In the genomic region with DNA sequence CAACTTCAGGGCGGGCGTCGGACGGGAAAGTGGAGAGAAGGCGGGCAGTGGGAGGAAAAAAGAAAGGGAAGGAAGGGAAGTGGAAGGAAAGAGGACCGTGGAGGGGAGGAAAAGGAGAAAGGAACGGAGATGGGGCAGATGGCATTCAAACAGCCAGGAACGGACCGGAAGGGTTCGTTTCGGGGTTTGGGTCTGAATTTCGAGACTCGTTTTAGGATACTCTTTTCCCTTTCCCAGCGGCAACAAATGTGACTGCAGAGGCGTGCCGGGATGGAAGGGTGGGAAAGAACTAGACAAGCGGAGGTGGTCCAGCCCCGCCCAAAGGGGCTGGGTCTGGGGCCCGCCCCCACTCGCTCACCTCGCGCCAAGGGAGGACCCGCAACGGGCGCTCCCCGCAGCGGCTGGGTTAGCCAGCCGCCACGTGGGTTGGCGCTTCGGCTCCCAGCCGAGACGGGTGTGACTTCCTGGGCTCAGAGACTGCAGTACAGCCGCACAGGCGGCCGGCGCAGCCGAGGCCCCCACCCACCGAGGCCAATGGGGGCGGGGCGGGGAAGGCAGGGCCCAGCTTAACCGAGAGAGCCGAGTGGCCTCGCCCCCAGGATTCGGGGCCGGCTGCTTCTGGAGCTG, we compare ENCODE assay signal across 8 cellular contexts. TPM values are rescaled to one million over a fixed set of nuclear protein-coding genes. Genes with fewer than 3 reads are reported as not detected.
A peak's percentile ranks its signal among the peaks of the same experiment; 100 is the strongest.
DNase-seq lines count a peak whose midpoint lies in the region; ATAC-seq and TF ChIP-seq lines count a peak whose summit lies in the region.

No MANE protein-coding gene starts in this region.

- peaks cover 33% of the 10 kb centered on the region for H3K4me1 Mint-ChIP-seq in activated naive CD8-positive, alpha-beta T cell treated with anti-CD3 and anti-CD28 coated beads, Interleukin-2, amount 50 U/mL, for 24 hours

- H3K36me3 ChIP-seq in cardiac muscle cell: no peaks in the 10 kb centered on the region

- H3K27ac Mint-ChIP-seq in activated naive CD8-positive, alpha-beta T cell treated with anti-CD3 and anti-CD28 coated beads, Interleukin-2, amount 50 U/mL, for 24 hours: peak overlapping the region; percentile 68

- H3K4me3 Mint-ChIP-seq in activated naive CD8-positive, alpha-beta T cell treated with anti-CD3 and anti-CD28 coated beads, Interleukin-2, amount 50 U/mL, for 24 hours: peak overlapping the region; percentile 80

- peak overlapping the region; percentile 82 for H3K27ac ChIP-seq in cardiac muscle cell

- no peaks in the 10 kb centered on the region for H3K9me3 ChIP-seq in cardiac muscle cell (ENCODE audit: low read depth)

- peak; percentile 34 for DNase-seq in COLO829 (ENCODE audit: low spot score)
- DNase-seq in NOMO-1 treated with dmso at 0.1 percent for 144 hours (lab: John Stamatoyannopoulos, UW; ENCODE audit: unreplicated experiment): peak; percentile 52
- DNase-seq in activated naive CD8-positive, alpha-beta T cell treated with anti-CD3 and anti-CD28 coated beads, Interleukin-2, amount 50 U/mL, for 24 hours: peak; percentile 45
- DNase-seq in cardiac muscle cell (ENCODE audit: low read depth in 1 of 2, low spot score in 1 of 2): peak; percentile 94 to 98
- peak in 48 of 56 donors; percentile 5 to 82 (median 47) for DNase-seq in nucleus accumbens (lab: John Stamatoyannopoulos, UW)
- no peak for DNase-seq in NCI-H128 (lab: John Stamatoyannopoulos, UW; ENCODE audit: unreplicated experiment)

- peaks cover 26% of the 10 kb centered on the region for H3K4me1 ChIP-seq in cardiac muscle cell (ENCODE audit: low read depth)

- peaks cover 1% of the 10 kb centered on the region for H3K36me3 Mint-ChIP-seq in activated naive CD8-positive, alpha-beta T cell treated with anti-CD3 and anti-CD28 coated beads, Interleukin-2, amount 50 U/mL, for 24 hours (ENCODE audit: low read depth)

- peak overlapping the region; percentile 90 for H3K4me3 ChIP-seq in cardiac muscle cell

- H3K27me3 Mint-ChIP-seq in activated naive CD8-positive, alpha-beta T cell treated with anti-CD3 and anti-CD28 coated beads, Interleukin-2, amount 50 U/mL, for 24 hours: peaks cover 82% of the 10 kb centered on the region

- ATAC-seq in GM19351 (IDR thresholded peaks at IDR 0.05; ENCODE audit: unreplicated experiment): peak; percentile 41
- peak; percentile 39 for ATAC-seq in HG03520 (IDR thresholded peaks at IDR 0.05; ENCODE audit: unreplicated experiment)
- peak; percentile 62 for ATAC-seq in activated naive CD8-positive, alpha-beta T cell treated with anti-CD3 and anti-CD28 coated beads, Interleukin-2, amount 50 U/mL, for 24 hours

- H3K27me3 ChIP-seq in cardiac muscle cell: no peaks in the 10 kb centered on the region

- H3K9me3 Mint-ChIP-seq in activated naive CD8-positive, alpha-beta T cell treated with anti-CD3 and anti-CD28 coated beads, Interleukin-2, amount 50 U/mL, for 24 hours: no peaks in the 10 kb centered on the region

- no peak for TF ChIP-seq CTCF in cardiac muscle cell (IDR thresholded peaks at IDR 0.05; ENCODE audit: low read depth, low read length)

RNA-seq across cellular contexts. Expression of gene VCAN, which starts 2.7 kb away (rescaled TPM):
- 414 and 618 TPM in 2 replicates for total RNA-seq in cardiac muscle cell
- polyA plus RNA-seq in cardiac muscle cell: 184 and 273 TPM in 2 replicates
